1 cellular context compared by ENCODE assay signal in the genomic region with DNA sequence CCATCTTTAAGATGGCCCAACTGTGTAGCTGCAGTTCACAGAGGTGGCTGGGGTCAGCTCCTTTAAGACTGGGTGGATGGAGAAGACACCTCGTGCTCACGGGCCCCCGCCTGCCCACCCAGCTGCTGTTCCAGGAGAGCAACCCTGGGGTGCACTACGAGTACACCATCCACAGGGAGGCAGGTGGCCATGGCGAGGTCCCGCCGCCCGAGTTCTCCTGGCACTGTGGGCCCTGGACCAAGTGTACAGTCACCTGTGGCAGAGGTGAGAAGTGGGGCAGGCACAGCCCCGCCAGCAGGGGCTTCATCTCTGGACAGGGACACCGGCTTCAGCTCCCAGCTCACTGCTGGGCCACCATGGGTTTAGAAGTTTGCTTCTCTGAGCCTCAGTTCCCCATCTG. TPM values are rescaled to one million over a fixed set of nuclear protein-coding genes. Genes with fewer than 3 reads are reported as not detected.
"Had no signal": no experiment of that assay in that cellular context is flagged by ENCODE, and none has a peak within 500 bp of the region (broad histone marks: within the 10 kb centered on the region; RNA-seq: fewer than 3 reads in every experiment).

No MANE protein-coding gene starts in this region.

RNA-seq across cellular contexts. Expression of a gene that starts 59.9 kb away (rescaled TPM):
- total RNA-seq: glomerular endothelial cell had no signal
